Comparison of ENCODE assay signal across 1 cellular context in the genomic region with DNA sequence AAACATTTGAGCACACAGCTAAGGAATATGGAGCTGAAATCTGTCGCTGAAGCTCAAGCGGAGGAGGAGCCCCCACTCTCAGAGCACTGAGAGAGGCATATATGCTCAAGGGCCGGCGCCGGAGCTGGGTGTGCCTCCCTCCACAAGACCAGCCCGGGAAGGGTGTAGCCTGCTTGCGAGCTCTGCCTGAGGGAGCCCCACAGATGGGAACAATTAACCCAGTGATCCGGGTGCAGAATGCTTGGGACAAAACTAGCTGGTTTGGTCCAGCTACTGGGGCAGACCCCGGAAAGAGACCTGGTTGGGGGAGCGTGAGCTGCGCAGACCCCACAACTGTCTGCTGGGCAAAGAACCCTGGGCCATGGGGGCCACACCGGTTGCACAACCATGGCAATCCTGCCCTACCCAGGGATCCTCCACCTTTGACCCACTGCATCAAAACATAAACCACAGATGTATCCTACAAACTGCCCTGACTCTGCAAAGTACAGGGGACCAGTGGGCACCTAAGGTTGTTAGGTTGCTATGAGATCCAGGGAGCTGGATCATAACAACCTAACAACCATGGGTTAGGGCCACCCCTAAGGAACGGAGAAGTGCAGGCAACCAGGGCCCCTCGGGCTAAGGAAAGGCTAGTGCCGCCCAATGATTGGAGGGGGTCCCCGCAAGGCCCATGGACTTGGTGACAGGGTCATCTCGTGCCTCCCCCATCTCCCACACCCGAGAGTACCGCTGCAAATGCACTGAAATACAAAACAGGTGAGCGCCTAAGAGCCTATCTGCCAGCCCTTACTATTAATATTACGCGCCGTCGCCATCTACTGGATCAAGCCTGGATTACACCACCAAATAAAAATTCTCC.
A peak's percentile ranks its signal among the peaks of the same experiment; 100 is the strongest.
TF ChIP-seq lines count a peak whose summit lies in the region.

No MANE protein-coding gene starts in this region.

TF ChIP-seq in HepG2, 621 proteins besides CTCF, POLR2A, EP300 and RAD21 (continued from another document and continues in another):
- TF ChIP-seq, protein P1, sequence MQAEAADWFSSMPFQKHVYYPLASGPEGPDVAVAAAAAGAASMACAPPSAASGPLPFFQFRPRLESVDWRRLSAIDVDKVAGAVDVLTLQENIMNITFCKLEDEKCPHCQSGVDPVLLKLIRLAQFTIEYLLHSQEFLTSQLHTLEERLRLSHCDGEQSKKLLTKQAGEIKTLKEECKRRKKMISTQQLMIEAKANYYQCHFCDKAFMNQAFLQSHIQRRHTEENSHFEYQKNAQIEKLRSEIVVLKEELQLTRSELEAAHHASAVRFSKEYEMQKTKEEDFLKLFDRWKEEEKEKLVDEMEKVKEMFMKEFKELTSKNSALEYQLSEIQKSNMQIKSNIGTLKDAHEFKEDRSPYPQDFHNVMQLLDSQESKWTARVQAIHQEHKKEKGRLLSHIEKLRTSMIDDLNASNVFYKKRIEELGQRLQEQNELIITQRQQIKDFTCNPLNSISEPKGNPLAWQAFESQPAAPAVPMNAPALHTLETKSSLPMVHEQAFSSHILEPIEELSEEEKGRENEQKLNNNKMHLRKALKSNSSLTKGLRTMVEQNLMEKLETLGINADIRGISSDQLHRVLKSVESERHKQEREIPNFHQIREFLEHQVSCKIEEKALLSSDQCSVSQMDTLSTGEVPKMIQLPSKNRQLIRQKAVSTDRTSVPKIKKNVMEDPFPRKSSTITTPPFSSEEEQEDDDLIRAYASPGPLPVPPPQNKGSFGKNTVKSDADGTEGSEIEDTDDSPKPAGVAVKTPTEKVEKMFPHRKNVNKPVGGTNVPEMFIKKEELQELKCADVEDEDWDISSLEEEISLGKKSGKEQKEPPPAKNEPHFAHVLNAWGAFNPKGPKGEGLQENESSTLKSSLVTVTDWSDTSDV (CRISPR knock-in tag; IDR thresholded peaks at IDR 0.05) = no peak
- TF ChIP-seq, protein P2, sequence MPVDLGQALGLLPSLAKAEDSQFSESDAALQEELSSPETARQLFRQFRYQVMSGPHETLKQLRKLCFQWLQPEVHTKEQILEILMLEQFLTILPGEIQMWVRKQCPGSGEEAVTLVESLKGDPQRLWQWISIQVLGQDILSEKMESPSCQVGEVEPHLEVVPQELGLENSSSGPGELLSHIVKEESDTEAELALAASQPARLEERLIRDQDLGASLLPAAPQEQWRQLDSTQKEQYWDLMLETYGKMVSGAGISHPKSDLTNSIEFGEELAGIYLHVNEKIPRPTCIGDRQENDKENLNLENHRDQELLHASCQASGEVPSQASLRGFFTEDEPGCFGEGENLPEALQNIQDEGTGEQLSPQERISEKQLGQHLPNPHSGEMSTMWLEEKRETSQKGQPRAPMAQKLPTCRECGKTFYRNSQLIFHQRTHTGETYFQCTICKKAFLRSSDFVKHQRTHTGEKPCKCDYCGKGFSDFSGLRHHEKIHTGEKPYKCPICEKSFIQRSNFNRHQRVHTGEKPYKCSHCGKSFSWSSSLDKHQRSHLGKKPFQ (CRISPR knock-in tag; IDR thresholded peaks at IDR 0.05; ENCODE audit: insufficient replicate concordance) = no peak
- TF ChIP-seq SP2 (CRISPR knock-in tag; IDR thresholded peaks at IDR 0.05) (no peak), CERS6 (CRISPR knock-in tag; IDR thresholded peaks at IDR 0.05) (no peak), DRAP1 (CRISPR knock-in tag; IDR thresholded peaks at IDR 0.05) (peak; percentile 47; the same call in 1 of the 2 replicates), ZNF367 (CRISPR knock-in tag; IDR thresholded peaks at IDR 0.05; ENCODE audit: borderline replicate concordance) (no peak), ETV5 (CRISPR knock-in tag; IDR thresholded peaks at IDR 0.05; ENCODE audit: borderline replicate concordance) (no peak), ZBTB44 (CRISPR knock-in tag; IDR thresholded peaks at IDR 0.05) (0 out of 2 replicates have a peak, but pooled peaks have one; percentile 15), MED8 (CRISPR knock-in tag; IDR thresholded peaks at IDR 0.05; ENCODE audit: insufficient replicate concordance) (no peak), RFX3 (CRISPR knock-in tag; IDR thresholded peaks at IDR 0.05) (no peak), PHF20 (CRISPR knock-in tag; IDR thresholded peaks at IDR 0.05) (no peak), ZBTB42 (CRISPR knock-in tag; IDR thresholded peaks at IDR 0.05) (no peak), IRX3 (CRISPR knock-in tag; IDR thresholded peaks at IDR 0.05; ENCODE audit: borderline replicate concordance, low read depth) (no peak), NKX3-1 (CRISPR knock-in tag; IDR thresholded peaks at IDR 0.05) (no peak), SRY (CRISPR knock-in tag; IDR thresholded peaks at IDR 0.05) (no peak), KAT2B (IDR thresholded peaks at IDR 0.05; ENCODE audit: borderline replicate concordance, low read depth, low read length) (no peak), ZNF761 (CRISPR knock-in tag; conservative IDR thresholded peaks at IDR 0.05) (0 out of 2 replicates have a peak, but pooled peaks have one; percentile 8), NR2C2 (CRISPR knock-in tag; IDR thresholded peaks at IDR 0.05; ENCODE audit: borderline replicate concordance) (no peak), MIER2 (CRISPR knock-in tag; IDR thresholded peaks at IDR 0.05) (no peak; the same call in 1 of the 2 replicates), KLF13 (CRISPR knock-in tag; IDR thresholded peaks at IDR 0.05) (no peak), ZNF773 (CRISPR knock-in tag; IDR thresholded peaks at IDR 0.05; ENCODE audit: borderline replicate concordance) (no peak), CC2D1A (CRISPR knock-in tag; IDR thresholded peaks at IDR 0.05) (no peak), ZNF333 (CRISPR knock-in tag; IDR thresholded peaks at IDR 0.05; ENCODE audit: borderline replicate concordance) (peak; percentile 31; the same call in 1 of the 2 replicates), SCMH1 (CRISPR knock-in tag; IDR thresholded peaks at IDR 0.05; ENCODE audit: borderline replicate concordance) (no peak), LCORL (IDR thresholded peaks at IDR 0.05) (no peak), LCORL (CRISPR knock-in tag; IDR thresholded peaks at IDR 0.05) (peak; percentile 46; the same call in 1 of the 2 replicates), TFE3 (CRISPR knock-in tag; IDR thresholded peaks at IDR 0.05) (peak; percentile 17; the same call in 1 of the 2 replicates), ZNF160 (CRISPR knock-in tag; IDR thresholded peaks at IDR 0.05) (no peak), ATM (IDR thresholded peaks at IDR 0.05; ENCODE audit: borderline replicate concordance) (no peak), ZNF547 (CRISPR knock-in tag; IDR thresholded peaks at IDR 0.05) (no peak), POGK (CRISPR knock-in tag; conservative IDR thresholded peaks at IDR 0.05) (peak; percentile 67; the same call in 1 of the 2 replicates), RFX1 (IDR thresholded peaks at IDR 0.05) (no peak)
- TF ChIP-seq, protein P3, sequence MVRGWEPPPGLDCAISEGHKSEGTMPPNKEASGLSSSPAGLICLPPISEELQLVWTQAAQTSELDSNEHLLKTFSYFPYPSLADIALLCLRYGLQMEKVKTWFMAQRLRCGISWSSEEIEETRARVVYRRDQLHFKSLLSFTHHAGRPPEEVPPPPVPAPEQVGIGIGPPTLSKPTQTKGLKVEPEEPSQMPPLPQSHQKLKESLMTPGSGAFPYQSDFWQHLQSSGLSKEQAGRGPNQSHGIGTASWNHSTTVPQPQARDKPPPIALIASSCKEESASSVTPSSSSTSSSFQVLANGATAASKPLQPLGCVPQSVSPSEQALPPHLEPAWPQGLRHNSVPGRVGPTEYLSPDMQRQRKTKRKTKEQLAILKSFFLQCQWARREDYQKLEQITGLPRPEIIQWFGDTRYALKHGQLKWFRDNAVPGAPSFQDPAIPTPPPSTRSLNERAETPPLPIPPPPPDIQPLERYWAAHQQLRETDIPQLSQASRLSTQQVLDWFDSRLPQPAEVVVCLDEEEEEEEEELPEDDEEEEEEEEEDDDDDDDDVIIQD (CRISPR knock-in tag; IDR thresholded peaks at IDR 0.05; ENCODE audit: low read depth) = peak; percentile 78; the same call in 1 of the 2 replicates
- TF ChIP-seq, protein P4, sequence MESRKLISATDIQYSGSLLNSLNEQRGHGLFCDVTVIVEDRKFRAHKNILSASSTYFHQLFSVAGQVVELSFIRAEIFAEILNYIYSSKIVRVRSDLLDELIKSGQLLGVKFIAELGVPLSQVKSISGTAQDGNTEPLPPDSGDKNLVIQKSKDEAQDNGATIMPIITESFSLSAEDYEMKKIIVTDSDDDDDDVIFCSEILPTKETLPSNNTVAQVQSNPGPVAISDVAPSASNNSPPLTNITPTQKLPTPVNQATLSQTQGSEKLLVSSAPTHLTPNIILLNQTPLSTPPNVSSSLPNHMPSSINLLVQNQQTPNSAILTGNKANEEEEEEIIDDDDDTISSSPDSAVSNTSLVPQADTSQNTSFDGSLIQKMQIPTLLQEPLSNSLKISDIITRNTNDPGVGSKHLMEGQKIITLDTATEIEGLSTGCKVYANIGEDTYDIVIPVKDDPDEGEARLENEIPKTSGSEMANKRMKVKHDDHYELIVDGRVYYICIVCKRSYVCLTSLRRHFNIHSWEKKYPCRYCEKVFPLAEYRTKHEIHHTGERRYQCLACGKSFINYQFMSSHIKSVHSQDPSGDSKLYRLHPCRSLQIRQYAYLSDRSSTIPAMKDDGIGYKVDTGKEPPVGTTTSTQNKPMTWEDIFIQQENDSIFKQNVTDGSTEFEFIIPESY (CRISPR knock-in tag; IDR thresholded peaks at IDR 0.05) = peak; percentile 85
- TF ChIP-seq, protein P5, sequence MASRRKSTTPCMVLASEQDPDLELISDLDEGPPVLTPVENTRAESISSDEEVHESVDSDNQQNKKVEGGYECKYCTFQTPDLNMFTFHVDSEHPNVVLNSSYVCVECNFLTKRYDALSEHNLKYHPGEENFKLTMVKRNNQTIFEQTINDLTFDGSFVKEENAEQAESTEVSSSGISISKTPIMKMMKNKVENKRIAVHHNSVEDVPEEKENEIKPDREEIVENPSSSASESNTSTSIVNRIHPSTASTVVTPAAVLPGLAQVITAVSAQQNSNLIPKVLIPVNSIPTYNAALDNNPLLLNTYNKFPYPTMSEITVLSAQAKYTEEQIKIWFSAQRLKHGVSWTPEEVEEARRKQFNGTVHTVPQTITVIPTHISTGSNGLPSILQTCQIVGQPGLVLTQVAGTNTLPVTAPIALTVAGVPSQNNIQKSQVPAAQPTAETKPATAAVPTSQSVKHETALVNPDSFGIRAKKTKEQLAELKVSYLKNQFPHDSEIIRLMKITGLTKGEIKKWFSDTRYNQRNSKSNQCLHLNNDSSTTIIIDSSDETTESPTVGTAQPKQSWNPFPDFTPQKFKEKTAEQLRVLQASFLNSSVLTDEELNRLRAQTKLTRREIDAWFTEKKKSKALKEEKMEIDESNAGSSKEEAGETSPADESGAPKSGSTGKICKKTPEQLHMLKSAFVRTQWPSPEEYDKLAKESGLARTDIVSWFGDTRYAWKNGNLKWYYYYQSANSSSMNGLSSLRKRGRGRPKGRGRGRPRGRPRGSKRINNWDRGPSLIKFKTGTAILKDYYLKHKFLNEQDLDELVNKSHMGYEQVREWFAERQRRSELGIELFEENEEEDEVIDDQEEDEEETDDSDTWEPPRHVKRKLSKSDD (CRISPR knock-in tag; IDR thresholded peaks at IDR 0.05; ENCODE audit: low read depth) = no peak
- TF ChIP-seq, protein P6, sequence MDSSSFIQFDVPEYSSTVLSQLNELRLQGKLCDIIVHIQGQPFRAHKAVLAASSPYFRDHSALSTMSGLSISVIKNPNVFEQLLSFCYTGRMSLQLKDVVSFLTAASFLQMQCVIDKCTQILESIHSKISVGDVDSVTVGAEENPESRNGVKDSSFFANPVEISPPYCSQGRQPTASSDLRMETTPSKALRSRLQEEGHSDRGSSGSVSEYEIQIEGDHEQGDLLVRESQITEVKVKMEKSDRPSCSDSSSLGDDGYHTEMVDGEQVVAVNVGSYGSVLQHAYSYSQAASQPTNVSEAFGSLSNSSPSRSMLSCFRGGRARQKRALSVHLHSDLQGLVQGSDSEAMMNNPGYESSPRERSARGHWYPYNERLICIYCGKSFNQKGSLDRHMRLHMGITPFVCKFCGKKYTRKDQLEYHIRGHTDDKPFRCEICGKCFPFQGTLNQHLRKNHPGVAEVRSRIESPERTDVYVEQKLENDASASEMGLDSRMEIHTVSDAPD (CRISPR knock-in tag; IDR thresholded peaks at IDR 0.05) = no peak
